Comparison of ENCODE assay signal across 36 cellular contexts in the genomic region with DNA sequence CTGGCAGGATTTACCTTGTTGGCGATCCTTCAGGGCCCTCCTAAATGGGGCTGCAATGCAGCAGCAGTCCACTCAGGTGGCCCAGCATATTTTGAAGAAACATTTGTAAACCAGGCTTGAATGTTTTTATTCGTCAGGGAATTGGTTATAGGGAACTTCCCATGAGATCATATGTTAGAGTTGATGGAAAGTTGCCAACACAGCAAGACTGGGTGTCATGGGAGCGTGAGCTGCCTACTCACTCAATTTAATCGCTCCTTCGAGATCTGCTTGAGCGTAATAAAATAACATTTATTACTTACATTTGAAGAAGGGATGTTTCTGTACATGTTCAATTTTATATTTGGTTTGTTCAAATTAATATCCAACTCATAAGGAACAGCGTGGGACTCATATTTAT. TPM values are rescaled to one million over a fixed set of nuclear protein-coding genes. Genes with fewer than 3 reads are reported as not detected.
DNase-seq lines count a peak whose midpoint lies in the region; ATAC-seq, FAIRE-seq and TF ChIP-seq lines count a peak whose summit lies in the region.
"Had no signal": no experiment of that assay in that cellular context is flagged by ENCODE, and none has a peak within 500 bp of the region (broad histone marks: within the 10 kb centered on the region; RNA-seq: fewer than 3 reads in every experiment).

No MANE protein-coding gene starts in this region.

- no peaks in the 10 kb centered on the region for H3K4me1 ChIP-seq in transverse colon
- no peaks in the 10 kb centered on the region for H3K4me1 ChIP-seq in mucosa of descending colon (ENCODE audit: low read depth)
- H3K4me1 ChIP-seq: heart right ventricle, SJSA1, tibial artery had no signal

- H3K36me3 ChIP-seq in transverse colon (no peaks in the 10 kb centered on the region), mucosa of descending colon (ENCODE audit: low read depth) (no peaks in the 10 kb centered on the region)
- H3K36me3 ChIP-seq: heart right ventricle, SJSA1, tibial artery, WERI-Rb-1 had no signal

- 52 to 80% methylated on average over 7 of the region's 7 CpGs for WGBS in transverse colon (ENCODE audit: low coverage in 1 of 2), 2 donors

- TF ChIP-seq POLR2A in transverse colon (IDR thresholded peaks at IDR 0.05): no peak

- H3K9me3 ChIP-seq in transverse colon (no peaks in the 10 kb centered on the region), mucosa of descending colon (no peaks in the 10 kb centered on the region)
- H3K9me3 ChIP-seq: heart right ventricle, SJSA1, tibial artery had no signal

- no peak overlapping the region for H3K4me3 ChIP-seq in transverse colon
- H3K4me3 ChIP-seq in mucosa of descending colon: no peak overlapping the region
- H3K4me3 ChIP-seq: GM23248, heart right ventricle, SJSA1, tibial artery had no signal

- DNase-seq in HT1080 (ENCODE audit: low read depth) (peak; percentile 21), RCC 7860 (ENCODE audit: low spot score) (peak; percentile 47), epithelial cell of prostate (ENCODE audit: low read depth, low spot score) (peak; percentile 8), putamen (ENCODE audit: low spot score) (peak; percentile 24), transverse colon (no peak), mucosa of descending colon (no peak), NCI-H1417 (lab: John Stamatoyannopoulos, UW) (no peak)
- DNase-seq: activated CD4-positive, alpha-beta T cell treated with anti-CD3 and anti-CD28 coated beads for 48 hours; activated CD8-positive, alpha-beta memory T cell treated with anti-CD3 and anti-CD28 coated beads for 24 hours; activated T-cell treated with anti-CD3 and anti-CD28 coated beads for 4 hours; amniotic stem cell; C1 segment of cervical spinal cord; DND-41; effector memory CD4-positive, alpha-beta T cell; foreskin melanocyte; GM23248; heart right ventricle; kidney; NCI-H1105; NCI-H1930; NCI-H226; NCI-H526 treated with DMSO at 0.1 percent for 48 hours; stimulated activated CD4-positive, alpha-beta T cell treated with anti-CD3 and anti-CD28 coated beads, Interleukin-15, amount 100 ng/mL, for 24 hours; stimulated activated CD4-positive, alpha-beta T cell treated with anti-CD3 and anti-CD28 coated beads, Interleukin-4, amount 100 ng/mL, for 4 hours; T1000; tibial artery; WERI-Rb-1 had no signal

- H3K27ac ChIP-seq in epithelial cell of prostate: no peak overlapping the region
- no peak overlapping the region for H3K27ac ChIP-seq in transverse colon
- H3K27ac ChIP-seq: GM23248, heart right ventricle, SJSA1, tibial artery, WERI-Rb-1 had no signal

- TF ChIP-seq CTCF in transverse colon (IDR thresholded peaks at IDR 0.05) (no peak), mucosa of descending colon (IDR thresholded peaks at IDR 0.05) (no peak)

- H3K27me3 ChIP-seq in transverse colon: peaks cover 6% of the 10 kb centered on the region
- H3K27me3 ChIP-seq: SJSA1 had no signal

- FAIRE-seq in RCC 7860 (lab: Jason Lieb, UNC): no peak
- FAIRE-seq: colon, kidney had no signal

- no peak for ATAC-seq in mucosa of descending colon
- ATAC-seq: esophagus mucosa, heart right ventricle had no signal

- intact Hi-C loops in transverse colon (cut with DNase I; ENCODE audit: low total_unique reads): no loop called here
- intact Hi-C loops in mucosa of descending colon (cut with DNase I, micrococcal nuclease): no loop called here

- in situ Hi-C loops in transverse colon (cut with MboI; ENCODE audit: low pct_ligation_motif_present in 1 of 4, low pct_unique_long_range_greater_than_20kb in 1 of 4, low sequenced_read_pairs in 3 of 4): no loop called here

- TF ChIP-seq EP300 in transverse colon (IDR thresholded peaks at IDR 0.05; ENCODE audit: low read depth): no peak

RNA-seq across cellular contexts. Expression of a gene that starts 19.4 kb away (rescaled TPM):
- 0.07 TPM in 1 of 2 replicates, not detected in the other for total RNA-seq in HT1080 (2014; rRNA removed; shearing (Covaris generic))
- polyA plus RNA-seq in HT1080 (2015; cell fraction: cytosol; rRNA removed): not detected in 2 replicates
- not detected in 2 replicates for polyA plus RNA-seq in HT1080 (2015; cell fraction: nucleus; rRNA removed)
- total RNA-seq in transverse colon (not detected), mucosa of descending colon (not detected)
- total RNA-seq: activated T-helper 2 cell treated with anti-CD3 and anti-CD28 coated beads, Interferon-gamma antibody, Interleukin-2, Interleukin-4, amounts not matched to agents 10 μg/mL and 5 μg/mL and 100 μg/mL, durations not matched to agents 14 hours and 24 hours and 36 hours; esophagus mucosa; GM23248; heart right ventricle; kidney; lower leg skin; mononuclear cell; omental fat pad; pulmonary artery endothelial cell; RPMI7951; SJSA1 had no signal
- polyA plus RNA-seq: GM23248, heart right ventricle had no signal

Comparison
In these comparisons a context has a peak if more than half of its experiments do, and no peak if none do; other contexts are left out.
1. DNase-seq: peak in HT1080 (single experiment), RCC 7860 (single experiment), epithelial cell of prostate (single experiment) and putamen (single experiment); none in transverse colon (single experiment), mucosa of descending colon (0 of 3) and NCI-H1417 (0 of 3).